ENCODE assay signal across 11 cellular contexts in genomic region chr10:34407227-34407626, GRCh38.
A peak's percentile ranks its signal among the peaks of the same experiment; 100 is the strongest.
DNase-seq lines count a peak whose midpoint lies in the region; ATAC-seq and TF ChIP-seq lines count a peak whose summit lies in the region.
"Had no signal": no experiment of that assay in that cellular context is flagged by ENCODE, and none has a peak within 500 bp of the region (broad histone marks: within the 10 kb centered on the region; RNA-seq: fewer than 3 reads in every experiment).

No MANE protein-coding gene starts in this region.

- TF ChIP-seq RAD21 in SK-N-SH (IDR thresholded peaks at IDR 0.05; ENCODE audit: low read length): no peak

- no peaks in the 10 kb centered on the region for H3K9me2 ChIP-seq in SK-N-SH

- H3K79me2 ChIP-seq in SK-N-SH (ENCODE audit: insufficient read depth): peaks cover 6% of the 10 kb centered on the region; the same call in 1 of the 2 replicates

- H3K4me1 ChIP-seq in breast epithelium: no peaks in the 10 kb centered on the region
- H3K4me1 ChIP-seq in SK-N-SH (ENCODE audit: control insufficient read depth in 1 of 2, insufficient read depth in 2 of 2, low read depth in 1 of 2, low read length in 1 of 2): peaks cover 4 to 22% of the 10 kb centered on the region in 2 experiments; a peak in 3 of 4 replicates
- no peaks in the 10 kb centered on the region for H3K4me1 ChIP-seq in aorta (ENCODE audit: control insufficient read depth in 1 of 2, insufficient read depth in 2 of 2, low read length in 2 of 2)

- peak overlapping the region; percentile 18; the same call in 1 of the 2 replicates for H3K4me2 ChIP-seq in SK-N-SH

- H3K4me3 Mint-ChIP-seq in MCF 10A (ENCODE audit: unreplicated experiment): no peak overlapping the region

- no peaks in the 10 kb centered on the region for H3K9me3 Mint-ChIP-seq in MCF 10A (ENCODE audit: unreplicated experiment)

- H3K27ac ChIP-seq in breast epithelium: no peak overlapping the region
- H3K27ac ChIP-seq in SK-N-SH (ENCODE audit: low read depth in 2 of 2, low read length in 1 of 2): peak overlapping the region in 1 of 2 experiments; percentile 76; a peak in 2 of 4 replicates
- H3K27ac ChIP-seq in aorta (ENCODE audit: low read depth in 1 of 2, low read length in 2 of 2): no peak overlapping the region
- H3K27ac ChIP-seq: suprapubic skin had no signal

- WGBS in SK-N-SH (ENCODE audit: low lambda C conversion rate): 37% methylated on average over 4 of the region's 5 CpGs
- WGBS in aorta, 2 donors: 54 to 56% methylated on average over 5 of the region's 5 CpGs

- CTCF ChIA-PET in MCF 10A (lab: Yijun Ruan, JAX) (no interaction called here), SK-N-SH (lab: Yijun Ruan, JAX) (interaction anchor here (0.8 kb wide), 1 partner anchor 1225 kb away, joined by 3 read pairs; no protein-coding TSS in a partner anchor)

- no TSS peak for BruUV-seq in MCF 10A (replicated peaks; lab: Mats Ljungman, UMichigan)

- intact Hi-C loops in MCF 10A (cut with micrococcal nuclease) (no loop called here), breast epithelium (cut with DNase I; ENCODE audit: low total_unique reads) (no loop called here), left ventricle myocardium superior (cut with micrococcal nuclease) (no loop called here), aorta (cut with DNase I) (no loop called here)

- H3K27ac Mint-ChIP-seq in MCF 10A (ENCODE audit: low read depth, unreplicated experiment): no peak overlapping the region

- no peaks in the 10 kb centered on the region for H4K20me1 ChIP-seq in SK-N-SH (ENCODE audit: insufficient read depth)

- H3K36me3 ChIP-seq in breast epithelium (no peaks in the 10 kb centered on the region), SK-N-SH (replicated peaks in 1 of 2; ENCODE audit: control insufficient read depth in 1 of 2, insufficient read depth in 2 of 2, low read length in 1 of 2) (no peaks in the 10 kb centered on the region), aorta (ENCODE audit: control insufficient read depth in 1 of 2, insufficient read depth in 2 of 2, low read length in 1 of 2) (no peaks in the 10 kb centered on the region)
- H3K36me3 ChIP-seq: suprapubic skin had no signal

- peaks cover 20% of the 10 kb centered on the region for H3K4me1 Mint-ChIP-seq in MCF 10A (ENCODE audit: insufficient read depth, unreplicated experiment)

- H3K9ac ChIP-seq in SK-N-SH: no peak overlapping the region

- TF ChIP-seq EP300 in SK-N-SH (IDR thresholded peaks at IDR 0.05; ENCODE audit: borderline replicate concordance in 1 of 2, low read depth in 1 of 2, low read length in 1 of 2): no peak

- no peaks in the 10 kb centered on the region for H3K9me3 ChIP-seq in breast epithelium
- no peaks in the 10 kb centered on the region for H3K9me3 ChIP-seq in SK-N-SH
- H3K9me3 ChIP-seq in aorta (ENCODE audit: control insufficient read depth, low read length): no peaks in the 10 kb centered on the region
- H3K9me3 ChIP-seq: suprapubic skin had no signal

- H3K4me3 ChIP-seq in breast epithelium (no peak overlapping the region), SK-N-SH (ENCODE audit: low read depth in 2 of 2, low read length in 1 of 2) (no peak overlapping the region), aorta (ENCODE audit: low read length in 2 of 2) (no peak overlapping the region)
- H3K4me3 ChIP-seq: suprapubic skin had no signal

- POLR2A ChIA-PET in MCF 10A (lab: Yijun Ruan, JAX) (no interaction called here), SK-N-SH (lab: Yijun Ruan, JAX) (no interaction called here)

- no peaks in the 10 kb centered on the region for H3K27me3 Mint-ChIP-seq in MCF 10A (ENCODE audit: insufficient read depth, unreplicated experiment)

- TF ChIP-seq CTCF in MCF 10A (IDR thresholded peaks at IDR 0.05; ENCODE audit: unreplicated experiment) (no peak), breast epithelium (IDR thresholded peaks at IDR 0.05) (no peak), SK-N-SH (IDR thresholded peaks at IDR 0.05) (no peak)

- peak; percentile 68 for ATAC-seq in left ventricle myocardium superior
- peak; percentile 54 for ATAC-seq in aorta (ENCODE audit: low FRiP score)
- ATAC-seq in GM19463 (IDR thresholded peaks at IDR 0.05; ENCODE audit: unreplicated experiment): no peak

- peaks cover 18% of the 10 kb centered on the region for H3F3A ChIP-seq in SK-N-SH (replicated peaks; ENCODE audit: insufficient read depth)

- TF ChIP-seq POLR2A in breast epithelium (IDR thresholded peaks at IDR 0.05): no peak

- DNase-seq in MCF 10A (ENCODE audit: unreplicated experiment): peak; percentile 62
- DNase-seq in breast epithelium (ENCODE audit: low spot score in 2 of 2): no peak
- DNase-seq in SK-N-SH: peak; percentile 5
- DNase-seq in left ventricle myocardium superior: no peak
- no peak for DNase-seq in aorta
- DNase-seq in epidermal melanocyte (ENCODE audit: insufficient read length, low spot score): no peak
- DNase-seq in AG08395 (ENCODE audit: low spot score): no peak
- DNase-seq: activated CD8-positive, alpha-beta memory T cell treated with anti-CD3 and anti-CD28 coated beads for 24 hours; stimulated activated CD4-positive, alpha-beta T cell treated with anti-CD3 and anti-CD28 coated beads, Interleukin-2, amount 100 ng/mL, for 48 hours had no signal

- H2AFZ ChIP-seq in SK-N-SH (ENCODE audit: low read depth): no peak overlapping the region

- H3K36me3 Mint-ChIP-seq in MCF 10A (ENCODE audit: insufficient read depth, unreplicated experiment): peaks cover 16% of the 10 kb centered on the region

- no peaks in the 10 kb centered on the region for H3K27me3 ChIP-seq in breast epithelium
- no peaks in the 10 kb centered on the region for H3K27me3 ChIP-seq in SK-N-SH (ENCODE audit: insufficient read depth)
- H3K27me3 ChIP-seq in aorta (ENCODE audit: control insufficient read depth in 1 of 2, insufficient read depth in 2 of 2, low read length in 1 of 2): no peaks in the 10 kb centered on the region
- H3K27me3 ChIP-seq: suprapubic skin had no signal

TF ChIP-seq in SK-N-SH, 30 proteins besides CTCF, POLR2A, EP300 and RAD21:
- TF ChIP-seq MEF2A (IDR thresholded peaks at IDR 0.05; ENCODE audit: borderline replicate concordance, low read depth) (no peak), FOXJ3 (CRISPR knock-in tag; IDR thresholded peaks at IDR 0.05) (no peak), NFIC (IDR thresholded peaks at IDR 0.05; ENCODE audit: borderline replicate concordance) (peak; percentile 56; the same call in 1 of the 2 replicates), EZH2phosphoT487 (IDR thresholded peaks at IDR 0.05; ENCODE audit: borderline replicate concordance, low read depth) (no peak), CHD2 (IDR thresholded peaks at IDR 0.05; ENCODE audit: low read length, partially characterized antibody) (no peak), TCF12 (IDR thresholded peaks at IDR 0.05) (peak; percentile 25; the same call in 1 of the 2 replicates)

Comparison
In these comparisons a context has a peak if more than half of its experiments do, and no peak if none do; other contexts are left out.
1. DNase-seq: peak in MCF 10A (single experiment) and SK-N-SH (single experiment); none in breast epithelium (0 of 2), left ventricle myocardium superior (single experiment), aorta (0 of 2), epidermal melanocyte (single experiment) and AG08395 (single experiment).